Comparison of ENCODE assay signal across 10 cellular contexts in the genomic region with DNA sequence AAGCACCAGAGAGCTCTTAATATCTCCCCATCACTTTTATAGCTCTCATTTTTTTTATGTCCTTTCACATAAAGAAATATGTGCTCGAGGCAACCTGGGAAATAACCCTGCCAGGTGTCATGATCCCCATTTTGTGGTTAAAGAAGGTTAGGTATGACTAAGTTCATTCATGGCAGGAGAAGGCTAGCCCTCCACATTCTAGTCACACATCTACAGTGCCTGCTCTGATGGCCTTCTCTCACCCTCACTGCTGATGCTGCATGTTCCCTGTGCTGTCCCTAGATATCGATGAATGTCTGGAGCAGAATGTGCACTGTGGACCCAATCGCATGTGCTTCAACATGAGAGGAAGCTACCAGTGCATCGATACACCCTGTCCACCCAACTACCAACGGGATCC.
DNase-seq lines count a peak whose midpoint lies in the region; ATAC-seq and TF ChIP-seq lines count a peak whose summit lies in the region.
"Had no signal": no experiment of that assay in that cellular context is flagged by ENCODE, and none has a peak within 500 bp of the region (broad histone marks: within the 10 kb centered on the region; RNA-seq: fewer than 3 reads in every experiment).

No MANE protein-coding gene starts in this region.

- TF ChIP-seq RAD21 in IMR-90 (IDR thresholded peaks at IDR 0.05; ENCODE audit: low read length) = no peak

- H3K9me1 ChIP-seq in IMR-90 (ENCODE audit: insufficient read depth, low read length) = peaks cover 22% of the 10 kb centered on the region

- H3K79me1 ChIP-seq in IMR-90 (ENCODE audit: low read depth in 1 of 2, low read length in 2 of 2) = peaks cover 0 to 3% of the 10 kb centered on the region in 2 experiments; a peak in 1 of 4 replicates

- ATAC-seq in GM18909 (IDR thresholded peaks at IDR 0.05; ENCODE audit: poor library complexity, unreplicated experiment) = peak; percentile 64
- peak; percentile 48 for ATAC-seq in HG02623 (IDR thresholded peaks at IDR 0.05; ENCODE audit: unreplicated experiment)
- no peak for ATAC-seq in IMR-90 (ENCODE audit: low read depth)
- ATAC-seq: mucosa of descending colon had no signal

- peak overlapping the region; percentile 62 for H2AK9ac ChIP-seq in IMR-90 (replicated peaks; ENCODE audit: low read depth, low read length, poor library complexity)

- peak overlapping the region; percentile 98 for H2BK120ac ChIP-seq in IMR-90 (ENCODE audit: low read depth, low read length)

- H3K9ac ChIP-seq in IMR-90 (ENCODE audit: low read depth, low read length) = no peak overlapping the region

- DNase-seq in IMR-90 (no peak), kidney glomerular epithelial cell (lab: John Stamatoyannopoulos, UW) (peak; percentile 82), mucosa of gallbladder (ENCODE audit: low spot score) (no peak), ecto neural progenitor cell (ENCODE audit: low spot score) (no peak), T-helper 2 cell (no peak), cardiac septum (ENCODE audit: low spot score) (no peak)
- DNase-seq: mucosa of descending colon, NCI-H526 treated with DMSO at 0.1 percent for 48 hours had no signal

- no peaks in the 10 kb centered on the region for H3K27me3 ChIP-seq in IMR-90 (ENCODE audit: control insufficient read depth, insufficient read depth, low read length)

- H3K56ac ChIP-seq in IMR-90 (ENCODE audit: extremely low read depth, insufficient read depth, low read length) = peak overlapping the region; percentile 72

- peak overlapping the region; percentile 78; the same call in 1 of the 2 replicates for H3K27ac ChIP-seq in IMR-90 (ENCODE audit: insufficient read depth, low read length)

- in situ Hi-C loops in IMR-90 (cut with MboI; ENCODE audit: low sequenced_read_pairs) = no loop called here

- WGBS in IMR-90 (ENCODE audit: extremely low coverage in 2 of 2, insufficient read length in 1 of 2), 2 experiments = 50% methylated on average over 2 of the region's 5 CpGs; no CpG with 5 or more reads in 1 of the 2 experiments

- POLR2A ChIA-PET in IMR-90 (lab: Charles Lee; ENCODE audit: unreplicated experiment) = no interaction called here

- no peaks in the 10 kb centered on the region for H4K20me1 ChIP-seq in IMR-90 (ENCODE audit: insufficient read depth, low read length)

- H3K18ac ChIP-seq in IMR-90 (ENCODE audit: low read depth, low read length) = peak overlapping the region; percentile 91; the same call in 1 of the 2 replicates

- H3K9me3 ChIP-seq in IMR-90 (ENCODE audit: control insufficient read depth, insufficient read depth, low read length) = no peaks in the 10 kb centered on the region
- H3K9me3 ChIP-seq: mucosa of descending colon had no signal

- H4K91ac ChIP-seq in IMR-90 (ENCODE audit: insufficient read depth, low read depth, low read length) = peak overlapping the region; percentile 91

- peaks cover 20% of the 10 kb centered on the region for H3K4me1 ChIP-seq in IMR-90 (ENCODE audit: control insufficient read depth, insufficient read depth, low read length)

- H4K5ac ChIP-seq in IMR-90 (ENCODE audit: low read depth, low read length) = peak overlapping the region; percentile 47; the same call in 1 of the 2 replicates

- CTCF ChIA-PET in IMR-90 (lab: Yijun Ruan, JAX) = interaction anchor here (0.7 to 1.0 kb wide), 2 partner anchors 12 to 32 kb away, joined by 3 to 5 read pairs; no protein-coding TSS in a partner anchor

- peak overlapping the region; percentile 98 for H2BK20ac ChIP-seq in IMR-90 (ENCODE audit: low read depth, low read length)

- H2BK5ac ChIP-seq in IMR-90 (ENCODE audit: low read depth, low read length, poor library complexity, severe bottlenecking) = peak overlapping the region; percentile 97

- H2AK5ac ChIP-seq in IMR-90 (ENCODE audit: low read depth, low read length) = peak overlapping the region; percentile 96

- peak overlapping the region; percentile 82 for H3K23ac ChIP-seq in IMR-90 (ENCODE audit: low read depth, low read length)

- peak overlapping the region; percentile 71 to 91 for H4K8ac ChIP-seq in IMR-90 (ENCODE audit: low read depth in 2 of 2, low read length in 2 of 2)

- BruUV-seq in IMR-90 (replicated peaks; lab: Mats Ljungman, UMichigan) = no TSS peak

- peak overlapping the region; percentile 88; the same call in 2 of the 3 replicates for H2BK15ac ChIP-seq in IMR-90 (ENCODE audit: low read depth, low read length)

- peak overlapping the region; percentile 31; the same call in 1 of the 2 replicates for H3K4me2 ChIP-seq in IMR-90 (ENCODE audit: low read depth, low read length)

- intact Hi-C loops in IMR-90 (cut with micrococcal nuclease) = no loop called here
- intact Hi-C loops in cardiac septum (cut with DNase I) = no loop called here

- peak overlapping the region; percentile 94 for H3K14ac ChIP-seq in IMR-90 (replicated peaks; ENCODE audit: low read depth, low read length)

- H3K36me3 ChIP-seq in IMR-90 (ENCODE audit: control insufficient read depth, insufficient read depth, low read length) = no peaks in the 10 kb centered on the region

- dilution Hi-C loops in IMR-90 (cut with HindIII; ENCODE audit: low sequenced_read_pairs, unreplicated experiment) = no loop called here

- H2AFZ ChIP-seq in IMR-90 (replicated peaks; ENCODE audit: low read length, poor library complexity) = peak overlapping the region; percentile 84

- no peak overlapping the region for H3K4me3 ChIP-seq in IMR-90 (ENCODE audit: insufficient read depth, low read depth, low read length)
- H3K4me3 ChIP-seq: mucosa of descending colon had no signal

- TF ChIP-seq CTCF in IMR-90 (conservative IDR thresholded peaks at IDR 0.05; ENCODE audit: low read depth, low read length) = no peak

- no peak for TF ChIP-seq POLR2A in IMR-90 (IDR thresholded peaks at IDR 0.05; ENCODE audit: low read depth, low read length)

- H3K4ac ChIP-seq in IMR-90 (ENCODE audit: low read depth, low read length) = peak overlapping the region; percentile 99

TF ChIP-seq in IMR-90, 13 proteins besides CTCF, POLR2A, EP300 and RAD21:
- TF ChIP-seq RFX5 (IDR thresholded peaks at IDR 0.05; ENCODE audit: low read depth, low read length) (no peak), MAFK (IDR thresholded peaks at IDR 0.05; ENCODE audit: low read depth, low read length) (peak; percentile 35; the same call in 1 of the 2 replicates)
- TF ChIP-seq, protein P1, sequence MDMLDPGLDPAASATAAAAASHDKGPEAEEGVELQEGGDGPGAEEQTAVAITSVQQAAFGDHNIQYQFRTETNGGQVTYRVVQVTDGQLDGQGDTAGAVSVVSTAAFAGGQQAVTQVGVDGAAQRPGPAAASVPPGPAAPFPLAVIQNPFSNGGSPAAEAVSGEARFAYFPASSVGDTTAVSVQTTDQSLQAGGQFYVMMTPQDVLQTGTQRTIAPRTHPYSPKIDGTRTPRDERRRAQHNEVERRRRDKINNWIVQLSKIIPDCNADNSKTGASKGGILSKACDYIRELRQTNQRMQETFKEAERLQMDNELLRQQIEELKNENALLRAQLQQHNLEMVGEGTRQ (IDR thresholded peaks at IDR 0.05; ENCODE audit: low read depth, low read length) = no peak
- TF ChIP-seq, protein P2, sequence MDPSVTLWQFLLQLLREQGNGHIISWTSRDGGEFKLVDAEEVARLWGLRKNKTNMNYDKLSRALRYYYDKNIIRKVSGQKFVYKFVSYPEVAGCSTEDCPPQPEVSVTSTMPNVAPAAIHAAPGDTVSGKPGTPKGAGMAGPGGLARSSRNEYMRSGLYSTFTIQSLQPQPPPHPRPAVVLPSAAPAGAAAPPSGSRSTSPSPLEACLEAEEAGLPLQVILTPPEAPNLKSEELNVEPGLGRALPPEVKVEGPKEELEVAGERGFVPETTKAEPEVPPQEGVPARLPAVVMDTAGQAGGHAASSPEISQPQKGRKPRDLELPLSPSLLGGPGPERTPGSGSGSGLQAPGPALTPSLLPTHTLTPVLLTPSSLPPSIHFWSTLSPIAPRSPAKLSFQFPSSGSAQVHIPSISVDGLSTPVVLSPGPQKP (IDR thresholded peaks at IDR 0.05; ENCODE audit: borderline replicate concordance, low read depth, low read length) = no peak
